9 cellular contexts compared by ENCODE assay signal in genomic region chr2:168939061-168939460, GRCh38. TPM values are rescaled to one million over a fixed set of nuclear protein-coding genes. Genes with fewer than 3 reads are reported as not detected.
"Had no signal": no experiment of that assay in that cellular context is flagged by ENCODE, and none has a peak within 500 bp of the region (broad histone marks: within the 10 kb centered on the region; RNA-seq: fewer than 3 reads in every experiment).

No MANE protein-coding gene starts in this region.

- DNase-seq: Karpas-422, KBM-7, KG1 had no signal

- FAIRE-seq: HTR-8/SVneo had no signal

- H3K4me2 ChIP-seq: KMS-11 had no signal

- H3K27ac ChIP-seq: HL-60, KMS-11 had no signal

- H3K9ac ChIP-seq: KMS-11 had no signal

RNA-seq across cellular contexts. Expression of gene G6PC2, which starts 38.0 kb away (rescaled TPM):
- total RNA-seq: HT-29, HT1080 had no signal
- polyA plus RNA-seq: IgD-negative memory B cell had no signal

RNA-seq across cellular contexts. Expression of gene SPC25, which starts 48.8 kb away (rescaled TPM):
- polyA plus RNA-seq: IgD-negative memory B cell had no signal
